1 cellular context compared by ENCODE assay signal in the genomic region with DNA sequence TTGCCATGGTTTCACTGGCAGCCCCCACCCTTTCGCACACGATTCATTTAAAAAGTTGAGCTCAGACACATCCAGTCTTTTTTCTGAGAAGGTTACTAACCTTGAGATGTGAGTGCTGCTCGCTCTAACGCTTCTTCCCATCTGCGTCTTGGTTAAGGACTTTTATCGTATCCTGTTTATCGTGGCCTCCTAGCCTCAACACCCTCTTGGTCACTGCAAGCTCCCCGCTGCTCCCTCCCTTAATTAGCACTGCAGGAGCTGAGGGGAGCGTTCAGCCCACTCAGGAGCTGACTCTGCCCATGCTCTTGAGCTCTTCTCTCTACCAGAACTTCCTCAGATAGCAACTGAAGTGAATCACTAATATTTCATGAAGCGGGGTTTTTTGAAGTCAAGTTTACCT.
TF ChIP-seq lines count a peak whose summit lies in the region.

No MANE protein-coding gene starts in this region.

TF ChIP-seq in HepG2, 621 proteins besides CTCF, POLR2A, EP300 and RAD21:
- TF ChIP-seq, protein P1, sequence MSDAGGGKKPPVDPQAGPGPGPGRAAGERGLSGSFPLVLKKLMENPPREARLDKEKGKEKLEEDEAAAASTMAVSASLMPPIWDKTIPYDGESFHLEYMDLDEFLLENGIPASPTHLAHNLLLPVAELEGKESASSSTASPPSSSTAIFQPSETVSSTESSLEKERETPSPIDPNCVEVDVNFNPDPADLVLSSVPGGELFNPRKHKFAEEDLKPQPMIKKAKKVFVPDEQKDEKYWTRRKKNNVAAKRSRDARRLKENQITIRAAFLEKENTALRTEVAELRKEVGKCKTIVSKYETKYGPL (CRISPR knock-in tag; IDR thresholded peaks at IDR 0.05), result no peak
